34 cellular contexts compared by ENCODE assay signal in the genomic region with DNA sequence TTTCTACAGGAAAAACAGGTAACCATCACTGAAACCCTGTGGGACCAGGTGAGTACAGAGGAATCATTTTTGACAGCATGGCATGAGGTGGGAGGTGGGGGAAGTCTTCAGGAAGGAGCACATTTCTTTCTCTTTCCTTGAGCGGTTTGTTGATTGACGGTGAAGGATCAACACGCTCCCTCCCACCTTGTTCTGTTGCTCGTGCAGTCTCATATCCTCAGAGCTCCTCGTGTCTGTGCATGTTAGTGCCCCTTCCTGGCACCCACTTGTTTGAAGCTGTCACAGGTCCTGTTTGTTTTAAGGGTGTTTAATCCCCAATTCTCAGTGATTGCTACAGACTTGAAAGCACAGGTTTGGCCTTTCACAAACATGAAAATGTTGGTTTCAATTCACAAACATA. TPM values are rescaled to one million over a fixed set of nuclear protein-coding genes. Genes with fewer than 3 reads are reported as not detected.
"Had no signal": no experiment of that assay in that cellular context is flagged by ENCODE, and none has a peak within 500 bp of the region (broad histone marks: within the 10 kb centered on the region; RNA-seq: fewer than 3 reads in every experiment).

No MANE protein-coding gene starts in this region.

- H3K27me3 ChIP-seq: ascending aorta, brain microvascular endothelial cell, gastroesophageal sphincter, pancreas, sigmoid colon had no signal

- DNase-seq: activated CD4-positive, alpha-beta memory T cell treated with anti-CD3 and anti-CD28 coated beads, Interleukin-2, amount 10 ng/mL, durations not matched to agents 7 days and 5 days; activated CD4-positive, alpha-beta T cell treated with anti-CD3 and anti-CD28 coated beads for 1 hour; activated CD4-positive, alpha-beta T cell treated with anti-CD3 and anti-CD28 coated beads, Interleukin-2, amount 10 ng/mL, durations not matched to agents 7 days and 5 days; activated CD8-positive, alpha-beta memory T cell treated with anti-CD3 and anti-CD28 coated beads, Interleukin-2, amount 50 U/mL, for 48 hours; activated gamma-delta T cell; activated naive CD4-positive, alpha-beta T cell treated with anti-CD3 and anti-CD28 coated beads, Interleukin-2, amount 10 ng/mL, durations not matched to agents 7 days and 5 days; activated naive CD8-positive, alpha-beta T cell treated with anti-CD3 and anti-CD28 coated beads, Interleukin-2, amount 10 ng/mL, durations not matched to agents 7 days and 5 days; activated T-cell treated with anti-CD3 and anti-CD28 coated beads, Interleukin-2, amount 50 U/mL, for 24 hours; brain microvascular endothelial cell; central memory CD4-positive, alpha-beta T cell; head of caudate nucleus; hippocampal formation; kidney; left colon; midbrain; naive thymus-derived CD4-positive, alpha-beta T cell; pancreas; psoas muscle; sigmoid colon; small intestine; stimulated activated CD4-positive, alpha-beta T cell treated with anti-CD3 and anti-CD28 coated beads, Interleukin-1b, Interleukin-23, amount 100 ng/mL, for 48 hours; stimulated activated CD4-positive, alpha-beta T cell treated with anti-CD3 and anti-CD28 coated beads, Interleukin-4, amount 100 ng/mL, for 4 hours; stimulated activated CD8-positive, alpha-beta memory T cell treated with anti-CD3 and anti-CD28 coated beads, Interleukin-4, amount 100 ng/mL, for 48 hours; stimulated activated naive CD8-positive, alpha-beta T cell treated with anti-CD3 and anti-CD28 coated beads, Interleukin-15, amount 100 ng/mL, for 72 hours; substantia nigra; T-helper 2 cell had no signal

- H3K36me3 ChIP-seq: ascending aorta, brain microvascular endothelial cell, gastroesophageal sphincter, pancreas, sigmoid colon had no signal

- H3K9me3 ChIP-seq: ascending aorta, gastroesophageal sphincter, pancreas, psoas muscle, sigmoid colon had no signal

- H3K4me3 ChIP-seq: ascending aorta, gastroesophageal sphincter, pancreas, psoas muscle, sigmoid colon had no signal

- FAIRE-seq: endothelial cell of umbilical vein, kidney, pancreas, small intestine had no signal

- H3K27ac ChIP-seq: ascending aorta, brain microvascular endothelial cell, gastroesophageal sphincter, pancreas, psoas muscle, sigmoid colon had no signal

- ATAC-seq: gastroesophageal sphincter; left colon; naive thymus-derived CD4-positive, alpha-beta T cell; pancreas; psoas muscle; stimulated activated memory B cell treated with anti-CD40 and anti-IgM and Interleukin-4, amounts not matched to agents 10 μg/mL and 1 μg/mL and 100 μg/mL, for 72 hours; stimulated activated naive CD8-positive, alpha-beta T cell treated with anti-CD3 and anti-CD28 coated beads, Interleukin-15, amount 100 ng/mL, for 72 hours; WTC11 had no signal

- H3K4me1 ChIP-seq: ascending aorta, gastroesophageal sphincter, pancreas, psoas muscle had no signal

RNA-seq across cellular contexts. Expression of gene C12orf54, which starts 4.4 kb away (rescaled TPM):
- total RNA-seq: activated CD4-positive, alpha-beta memory T cell treated with anti-CD3 and anti-CD28 coated beads, Interleukin-2, amount 10 ng/mL, durations not matched to agents 7 days and 5 days; activated CD4-positive, alpha-beta T cell treated with anti-CD3 and anti-CD28 coated beads, Interleukin-2, amount 10 ng/mL, durations not matched to agents 7 days and 5 days; activated naive CD8-positive, alpha-beta T cell treated with anti-CD3 and anti-CD28 coated beads, Interleukin-2, amount 10 ng/mL, durations not matched to agents 7 days and 5 days; ascending aorta; endothelial cell of umbilical vein; gastroesophageal sphincter; kidney; left colon; lower leg skin; naive thymus-derived CD4-positive, alpha-beta T cell; pancreas; WTC11 had no signal
- polyA plus RNA-seq: endothelial cell of umbilical vein; naive thymus-derived CD4-positive, alpha-beta T cell; neural cell had no signal

RNA-seq across cellular contexts. Expression of gene ANP32D, which starts 14.3 kb away (rescaled TPM):
- total RNA-seq: activated CD4-positive, alpha-beta memory T cell treated with anti-CD3 and anti-CD28 coated beads, Interleukin-2, amount 10 ng/mL, durations not matched to agents 7 days and 5 days; activated CD4-positive, alpha-beta T cell treated with anti-CD3 and anti-CD28 coated beads, Interleukin-2, amount 10 ng/mL, durations not matched to agents 7 days and 5 days; activated naive CD8-positive, alpha-beta T cell treated with anti-CD3 and anti-CD28 coated beads, Interleukin-2, amount 10 ng/mL, durations not matched to agents 7 days and 5 days; ascending aorta; endothelial cell of umbilical vein; kidney; left colon; lower leg skin; naive thymus-derived CD4-positive, alpha-beta T cell; psoas muscle; WTC11 had no signal
- polyA plus RNA-seq: endothelial cell of umbilical vein; naive thymus-derived CD4-positive, alpha-beta T cell; neural cell; pancreas; psoas muscle; sigmoid colon; small intestine had no signal

RNA-seq across cellular contexts. Expression of gene OR8S1, which starts 38.8 kb away (rescaled TPM):
- total RNA-seq: activated CD4-positive, alpha-beta memory T cell treated with anti-CD3 and anti-CD28 coated beads, Interleukin-2, amount 10 ng/mL, durations not matched to agents 7 days and 5 days; activated CD4-positive, alpha-beta T cell treated with anti-CD3 and anti-CD28 coated beads, Interleukin-2, amount 10 ng/mL, durations not matched to agents 7 days and 5 days; activated naive CD8-positive, alpha-beta T cell treated with anti-CD3 and anti-CD28 coated beads, Interleukin-2, amount 10 ng/mL, durations not matched to agents 7 days and 5 days; ascending aorta; endothelial cell of umbilical vein; gastroesophageal sphincter; kidney; left colon; lower leg skin; naive thymus-derived CD4-positive, alpha-beta T cell; pancreas; psoas muscle; sigmoid colon; WTC11 had no signal
- polyA plus RNA-seq: endothelial cell of umbilical vein; naive thymus-derived CD4-positive, alpha-beta T cell; neural cell; pancreas; psoas muscle; sigmoid colon; small intestine; thymus had no signal
